Comparison of ENCODE assay signal across 10 cellular contexts in genomic region chr10:21727452-21728168, GRCh38.
DNase-seq lines count a peak whose midpoint lies in the region; ATAC-seq and TF ChIP-seq lines count a peak whose summit lies in the region.
"Had no signal": no experiment of that assay in that cellular context is flagged by ENCODE, and none has a peak within 500 bp of the region (broad histone marks: within the 10 kb centered on the region; RNA-seq: fewer than 3 reads in every experiment).

No MANE protein-coding gene starts in this region.

- no peak overlapping the region for H2BK12ac ChIP-seq in mesenchymal stem cell (ENCODE audit: low read length in 2 of 2)

- no peak overlapping the region for H3K18ac ChIP-seq in mesenchymal stem cell (ENCODE audit: low read depth in 1 of 2, low read length in 2 of 2)

- H2BK15ac ChIP-seq in mesenchymal stem cell (ENCODE audit: low read depth, poor library complexity, severe bottlenecking), result no peak overlapping the region

- H2AK5ac ChIP-seq in mesenchymal stem cell (ENCODE audit: low read length, severe bottlenecking), result no peak overlapping the region

- WGBS in mesenchymal stem cell, result 32% methylated on average over 9 of the region's 13 CpGs

- no peak overlapping the region for H2BK120ac ChIP-seq in mesenchymal stem cell (ENCODE audit: low read depth, low read length)

- H3K4me3 ChIP-seq in BLaER1, result no peak overlapping the region
- H3K4me3 ChIP-seq in astrocyte of the spinal cord (ENCODE audit: low read depth, low read length), result no peak overlapping the region
- no peak overlapping the region for H3K4me3 ChIP-seq in mesenchymal stem cell (ENCODE audit: insufficient read depth in 1 of 2, low read depth in 1 of 2, low read length in 2 of 2)

- H3K23ac ChIP-seq in mesenchymal stem cell (ENCODE audit: low read length in 2 of 2), result no peak overlapping the region

- no peak overlapping the region for H4K8ac ChIP-seq in mesenchymal stem cell (ENCODE audit: low read length)

- no peak overlapping the region for H3K27ac ChIP-seq in BLaER1
- H3K27ac ChIP-seq in mesenchymal stem cell (ENCODE audit: low read length, poor library complexity, severe bottlenecking), result no peak overlapping the region

- no peak for TF ChIP-seq CTCF in astrocyte of the spinal cord (IDR thresholded peaks at IDR 0.05; ENCODE audit: low read depth, low read length)

- no peak overlapping the region for H3K9ac ChIP-seq in BLaER1
- peak overlapping the region; percentile 11 for H3K9ac ChIP-seq in mesenchymal stem cell (ENCODE audit: low read length)

- peak overlapping the region; percentile 27; the same call in 1 of the 2 replicates for H3K4me2 ChIP-seq in BLaER1
- no peak overlapping the region for H3K4me2 ChIP-seq in mesenchymal stem cell (ENCODE audit: low read length, poor library complexity, severe bottlenecking)

- no peaks in the 10 kb centered on the region; the same call in 1 of the 2 replicates for H3K9me3 ChIP-seq in BLaER1
- H3K9me3 ChIP-seq in mesenchymal stem cell (ENCODE audit: control insufficient read depth, low read length), result no peaks in the 10 kb centered on the region
- H3K9me3 ChIP-seq: BE2C had no signal

- H4K91ac ChIP-seq in mesenchymal stem cell (ENCODE audit: low read length), result no peak overlapping the region

- H3K14ac ChIP-seq in mesenchymal stem cell (ENCODE audit: low read length in 2 of 2), result no peak overlapping the region

- no peak overlapping the region for H2AFZ ChIP-seq in mesenchymal stem cell (ENCODE audit: low read depth, low read length)

- in situ Hi-C loops in astrocyte of the spinal cord (cut with HindIII; ENCODE audit: low sequenced_read_pairs), result no loop called here

- H3K27me3 ChIP-seq in BLaER1 (no peaks in the 10 kb centered on the region), mesenchymal stem cell (ENCODE audit: control insufficient read depth in 1 of 2, insufficient read depth in 1 of 2, low read length in 2 of 2) (no peaks in the 10 kb centered on the region)
- H3K27me3 ChIP-seq: BE2C had no signal

- DNase-seq in Kasumi-1 (lab: John Stamatoyannopoulos, UW) (peak; percentile 42 to 45), astrocyte of the spinal cord (ENCODE audit: low read depth, low spot score) (peak; percentile 25), mesenchymal stem cell (peak; percentile 15), DMS 273 (lab: John Stamatoyannopoulos, UW; ENCODE audit: unreplicated experiment) (no peak), NCI-H2029 treated with DMSO at 0.1 percent for 48 hours (lab: John Stamatoyannopoulos, UW) (no peak)
- DNase-seq in stimulated activated CD4-positive, alpha-beta T cell treated with anti-CD3 and anti-CD28 coated beads, Interleukin-4, amount 100 ng/mL, for 1 hour, result no peak
- DNase-seq: BE2C, NCI-H510A had no signal

- ATAC-seq in GM21526 (IDR thresholded peaks at IDR 0.05; ENCODE audit: low FRiP score, unreplicated experiment), result no peak

- peaks cover 19% of the 10 kb centered on the region; the same call in 1 of the 2 replicates for H4K20me1 ChIP-seq in BLaER1

- peaks cover 35% of the 10 kb centered on the region for H3K36me3 ChIP-seq in BLaER1
- H3K36me3 ChIP-seq in mesenchymal stem cell (ENCODE audit: control insufficient read depth in 1 of 2, insufficient read depth in 2 of 2, low read depth in 1 of 2, low read length in 2 of 2), result peaks cover 0 to 51% of the 10 kb centered on the region in 2 experiments

- H3K4me1 ChIP-seq in BLaER1 (peaks cover 30% of the 10 kb centered on the region), mesenchymal stem cell (ENCODE audit: control insufficient read depth, insufficient read depth, low read depth, low read length) (peaks cover 7% of the 10 kb centered on the region)

- no peak overlapping the region for H2BK5ac ChIP-seq in mesenchymal stem cell (ENCODE audit: low read depth, low read length, poor library complexity, severe bottlenecking)

- no peak overlapping the region for H3K4ac ChIP-seq in mesenchymal stem cell (ENCODE audit: low read depth in 1 of 2, low read length in 2 of 2)

- peaks cover 10% of the 10 kb centered on the region for H3K79me1 ChIP-seq in mesenchymal stem cell (replicated peaks; ENCODE audit: low read length, poor library complexity, severe bottlenecking)

Comparison
In these comparisons a context has a peak if more than half of its experiments do, and no peak if none do; other contexts are left out.
1. DNase-seq: peak in Kasumi-1 (2 of 2), astrocyte of the spinal cord (single experiment) and mesenchymal stem cell (single experiment); none in DMS 273 (single experiment), NCI-H2029 treated with DMSO at 0.1 percent for 48 hours (single experiment) and stimulated activated CD4-positive, alpha-beta T cell treated with anti-CD3 and anti-CD28 coated beads, Interleukin-4, amount 100 ng/mL, for 1 hour (single experiment).